In genomic region chr2:61905372-61906186, GRCh38 we compare ENCODE assay signal across 8 cellular contexts. TPM values are rescaled to one million over a fixed set of nuclear protein-coding genes. Genes with fewer than 3 reads are reported as not detected.
DNase-seq lines count a peak whose midpoint lies in the region; ATAC-seq, FAIRE-seq and TF ChIP-seq lines count a peak whose summit lies in the region.

Gene COMMD1, plus strand, starts transcription at chr2:61905674. Its CDS starts 5 bp downstream, at chr2:61905679.

- no peak for FAIRE-seq in small intestine (lab: Jason Lieb, UNC)

- DNase-seq in NCI-H1436 (lab: John Stamatoyannopoulos, UW) (peak; percentile 49), NCI-H1436 treated with DMSO at 0.1 percent for 48 hours (lab: John Stamatoyannopoulos, UW) (no peak), NCI-H2107 treated with DMSO at 0.1 percent for 48 hours (lab: John Stamatoyannopoulos, UW; ENCODE audit: unreplicated experiment) (peak; percentile 31), T47D (ENCODE audit: low read depth in 1 of 2, low spot score in 1 of 2) (peak; percentile 13 to 71), iPS-NIHi11 (ENCODE audit: low spot score) (peak; percentile 76), small intestine (peak; percentile 81)

- in situ Hi-C loops in T47D (cut with HindIII; ENCODE audit: low pct_unique_long_range_greater_than_20kb, low sequenced_read_pairs) = no loop called here

- H3K27me3 ChIP-seq in small intestine (ENCODE audit: control insufficient read depth in 2 of 2, insufficient read depth in 2 of 2, low read length in 2 of 2) = no peaks in the 10 kb centered on the region

- no peak for TF ChIP-seq CTCF in VCaP (conservative IDR thresholded peaks at IDR 0.05)

- H3K36me3 ChIP-seq in small intestine (ENCODE audit: control insufficient read depth in 2 of 2, insufficient read depth in 2 of 2, low read length in 2 of 2) = no peaks in the 10 kb centered on the region

- 0 to 1% (median 1%) methylated on average over 29 to 33 of the region's 33 CpGs for WGBS in small intestine, 3 donors

- peak within 1 kb of the TSS; percentile 60 to 83 for H3K4me3 ChIP-seq in small intestine (ENCODE audit: low read depth in 1 of 2, low read length in 2 of 2)

- ATAC-seq in HG02970 (IDR thresholded peaks at IDR 0.05; ENCODE audit: low FRiP score, unreplicated experiment) = peak; percentile 88

- H3K4me1 ChIP-seq in small intestine (ENCODE audit: control insufficient read depth in 2 of 2, insufficient read depth in 1 of 2, low read depth in 1 of 2, low read length in 1 of 2) = no peaks in the 10 kb centered on the region

- H3K9me3 ChIP-seq in small intestine (ENCODE audit: control insufficient read depth, low read depth) = no peaks in the 10 kb centered on the region

- peak within 1 kb of the TSS; percentile 77 for H3K27ac ChIP-seq in VCaP
- peak within 1 kb of the TSS in 1 of 2 donors; percentile 79 for H3K27ac ChIP-seq in small intestine (ENCODE audit: low read depth in 1 of 2, low read length in 1 of 2)

RNA-seq across cellular contexts. Expression of gene COMMD1, which starts in this region (rescaled TPM):
- 10 to 100 TPM; 29.1 to 45.4 (median 40.0) TPM for polyA plus RNA-seq in small intestine
